17 cellular contexts compared by ENCODE assay signal in the genomic region with DNA sequence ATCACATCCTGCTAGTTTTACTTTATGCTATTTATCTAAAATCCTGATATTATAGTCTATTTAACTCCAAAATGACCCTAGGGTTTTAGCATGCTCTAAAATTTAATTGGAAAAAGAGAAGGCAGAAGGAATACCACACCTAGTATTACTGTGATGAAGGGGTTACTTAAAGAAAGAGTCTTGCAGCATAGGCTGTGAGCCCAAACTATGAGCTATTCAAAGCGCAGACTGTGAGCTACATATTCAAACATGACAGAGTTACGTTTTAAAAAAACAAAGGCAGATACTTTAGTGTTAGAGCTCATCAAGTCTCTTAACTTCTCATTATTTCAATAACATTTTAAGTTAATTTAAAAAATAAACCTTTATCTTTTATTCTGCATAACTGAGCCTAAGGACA.
A peak's percentile ranks its signal among the peaks of the same experiment; 100 is the strongest.
DNase-seq lines count a peak whose midpoint lies in the region; ATAC-seq and TF ChIP-seq lines count a peak whose summit lies in the region.
"Had no signal": no experiment of that assay in that cellular context is flagged by ENCODE, and none has a peak within 500 bp of the region (broad histone marks: within the 10 kb centered on the region; RNA-seq: fewer than 3 reads in every experiment).

No MANE protein-coding gene starts in this region.

- TF ChIP-seq CTCF in Loucy (conservative IDR thresholded peaks at IDR 0.05; ENCODE audit: low read length), result no peak
- no peak for TF ChIP-seq CTCF in brain microvascular endothelial cell (IDR thresholded peaks at IDR 0.05; ENCODE audit: low read depth, low read length, missing control alignments)

- no peaks in the 10 kb centered on the region for H3K36me3 ChIP-seq in Loucy (ENCODE audit: insufficient read depth, low read length)
- H3K36me3 ChIP-seq in brain microvascular endothelial cell (replicated peaks), result no peaks in the 10 kb centered on the region
- H3K36me3 ChIP-seq in mesenchymal stem cell (ENCODE audit: control insufficient read depth in 1 of 2, insufficient read depth in 2 of 2, low read depth in 1 of 2, low read length in 2 of 2), result no peaks in the 10 kb centered on the region
- H3K36me3 ChIP-seq in skeletal muscle satellite cell (ENCODE audit: insufficient read depth, low read length), result no peaks in the 10 kb centered on the region
- H3K36me3 ChIP-seq: BE2C, HAP-1 had no signal

- H3K79me1 ChIP-seq in mesenchymal stem cell (replicated peaks; ENCODE audit: low read length, poor library complexity, severe bottlenecking), result no peaks in the 10 kb centered on the region

- no peak overlapping the region for H4K8ac ChIP-seq in mesenchymal stem cell (ENCODE audit: low read length)

- H2BK15ac ChIP-seq in mesenchymal stem cell (ENCODE audit: low read depth, poor library complexity, severe bottlenecking), result no peak overlapping the region

- H3K79me2 ChIP-seq in Loucy (ENCODE audit: insufficient read depth, low read length), result no peaks in the 10 kb centered on the region

- H3K4me1 ChIP-seq in Loucy (ENCODE audit: insufficient read depth, low read length, poor library complexity, severe bottlenecking) (peaks cover 10% of the 10 kb centered on the region), mesenchymal stem cell (ENCODE audit: control insufficient read depth, insufficient read depth, low read depth, low read length) (peaks cover 2% of the 10 kb centered on the region), skeletal muscle satellite cell (ENCODE audit: control insufficient read depth, insufficient read depth, low read length) (peaks cover 12% of the 10 kb centered on the region)
- H3K4me1 ChIP-seq: BE2C, Caco-2, HAP-1 had no signal

- no peak overlapping the region for H2BK5ac ChIP-seq in mesenchymal stem cell (ENCODE audit: low read depth, low read length, poor library complexity, severe bottlenecking)

- H3K4me2 ChIP-seq in Loucy (ENCODE audit: low read depth, low read length, poor library complexity, severe bottlenecking) (peak overlapping the region; percentile 38), mesenchymal stem cell (ENCODE audit: low read length, poor library complexity, severe bottlenecking) (no peak overlapping the region), skeletal muscle satellite cell (ENCODE audit: low read length) (peak overlapping the region; percentile 24)

- no peak overlapping the region for H4K91ac ChIP-seq in mesenchymal stem cell (ENCODE audit: low read length)

- H3K27ac ChIP-seq in brain microvascular endothelial cell (peak overlapping the region; percentile 27), mesenchymal stem cell (ENCODE audit: low read length, poor library complexity, severe bottlenecking) (no peak overlapping the region)

- no peaks in the 10 kb centered on the region for H3K9me3 ChIP-seq in Loucy (ENCODE audit: insufficient read depth, low read depth, low read length)
- no peaks in the 10 kb centered on the region for H3K9me3 ChIP-seq in mesenchymal stem cell (ENCODE audit: control insufficient read depth, low read length)
- no peaks in the 10 kb centered on the region for H3K9me3 ChIP-seq in skeletal muscle satellite cell (replicated peaks; ENCODE audit: low read length)
- H3K9me3 ChIP-seq: BE2C, Caco-2, HAP-1 had no signal

- H2AFZ ChIP-seq in Loucy (ENCODE audit: low read length), result no peak overlapping the region
- H2AFZ ChIP-seq in mesenchymal stem cell (ENCODE audit: low read depth, low read length), result no peak overlapping the region

- H3F3A ChIP-seq in Loucy (ENCODE audit: low read depth), result no peaks in the 10 kb centered on the region

- intact Hi-C loops in Right ventricle myocardium inferior (cut with DNase I), result no loop called here

- H3K14ac ChIP-seq in mesenchymal stem cell (ENCODE audit: low read length in 2 of 2), result no peak overlapping the region

- H2AK5ac ChIP-seq in mesenchymal stem cell (ENCODE audit: low read length, severe bottlenecking), result no peak overlapping the region

- H3K4me3 ChIP-seq in Loucy (ENCODE audit: low read length, poor library complexity, severe bottlenecking) (no peak overlapping the region), brain microvascular endothelial cell (ENCODE audit: low read depth, low read length) (no peak overlapping the region), mesenchymal stem cell (ENCODE audit: insufficient read depth in 1 of 2, low read depth in 1 of 2, low read length in 2 of 2) (peak overlapping the region in 1 of 2 experiments; percentile 35), skeletal muscle satellite cell (ENCODE audit: low read length) (no peak overlapping the region)
- H3K4me3 ChIP-seq: HAP-1 had no signal

- H3K23ac ChIP-seq in mesenchymal stem cell (ENCODE audit: low read length in 2 of 2), result no peak overlapping the region

- no peak overlapping the region for H2BK120ac ChIP-seq in mesenchymal stem cell (ENCODE audit: low read depth, low read length)

- no peak for ATAC-seq in Right ventricle myocardium inferior
- ATAC-seq: PC-3 had no signal

- no peak overlapping the region for H2BK12ac ChIP-seq in mesenchymal stem cell (ENCODE audit: low read length in 2 of 2)

- H3K9ac ChIP-seq in Loucy (ENCODE audit: low read depth, low read length, poor library complexity, severe bottlenecking) (no peak overlapping the region), mesenchymal stem cell (ENCODE audit: low read length) (peak overlapping the region; percentile 27), skeletal muscle satellite cell (ENCODE audit: low read depth, low read length) (peak overlapping the region; percentile 38)

- in situ Hi-C loops in brain microvascular endothelial cell (cut with HindIII; ENCODE audit: low pct_ligation_motif_present, low sequenced_read_pairs), result no loop called here

- no peak overlapping the region for H3K18ac ChIP-seq in mesenchymal stem cell (ENCODE audit: low read depth in 1 of 2, low read length in 2 of 2)

- no peaks in the 10 kb centered on the region for H4K20me1 ChIP-seq in Loucy (ENCODE audit: insufficient read depth, low read length, poor library complexity, severe bottlenecking)

- H3K27me3 ChIP-seq in Loucy (ENCODE audit: insufficient read depth, low read length, poor library complexity, severe bottlenecking), result no peaks in the 10 kb centered on the region
- no peaks in the 10 kb centered on the region for H3K27me3 ChIP-seq in brain microvascular endothelial cell (replicated peaks)
- H3K27me3 ChIP-seq in mesenchymal stem cell (ENCODE audit: control insufficient read depth in 1 of 2, insufficient read depth in 1 of 2, low read length in 2 of 2), result no peaks in the 10 kb centered on the region
- no peaks in the 10 kb centered on the region for H3K27me3 ChIP-seq in skeletal muscle satellite cell (ENCODE audit: control insufficient read depth, insufficient read depth, low read length)
- H3K27me3 ChIP-seq: BE2C had no signal

- WGBS in mesenchymal stem cell, result no CpG with 5 or more reads among the region's 2 CpGs

- no peaks in the 10 kb centered on the region for H3K9me2 ChIP-seq in Loucy (replicated peaks; ENCODE audit: low read depth, low read length)

- no peak overlapping the region for H3K4ac ChIP-seq in mesenchymal stem cell (ENCODE audit: low read depth in 1 of 2, low read length in 2 of 2)

- no peak for DNase-seq in brain microvascular endothelial cell
- no peak for DNase-seq in mesenchymal stem cell
- no peak for DNase-seq in activated naive CD4-positive, alpha-beta T cell (lab: John Stamatoyannopoulos, UW)
- no peak for DNase-seq in Right ventricle myocardium inferior (ENCODE audit: missing footprints)
- DNase-seq in Ammon's horn (ENCODE audit: low spot score), result no peak
- DNase-seq: BE2C; Caco-2; CD4-positive, alpha-beta T cell; GF-D8; NCI-H1105; NCI-H2081 treated with DMSO at 0.1 percent for 48 hours; NCI-H510A treated with DMSO at 0.1 percent for 48 hours; PC-3; RPMI8226 had no signal
